15 cellular contexts compared by ENCODE assay signal in genomic region chr1:151403612-151404011, GRCh38. TPM values are rescaled to one million over a fixed set of nuclear protein-coding genes. Genes with fewer than 3 reads are reported as not detected.
DNase-seq lines count a peak whose midpoint lies in the region; ATAC-seq, FAIRE-seq and TF ChIP-seq lines count a peak whose summit lies in the region.
"Had no signal": no experiment of that assay in that cellular context is flagged by ENCODE, and none has a peak within 500 bp of the region (broad histone marks: within the 10 kb centered on the region; RNA-seq: fewer than 3 reads in every experiment).

No MANE protein-coding gene starts in this region.

- H3K9me3 ChIP-seq in HepG2 (ENCODE audit: low read length) (no peaks in the 10 kb centered on the region), right lobe of liver (no peaks in the 10 kb centered on the region), SK-N-MC (ENCODE audit: low read depth, low read length) (no peaks in the 10 kb centered on the region), MM.1S (replicated peaks; ENCODE audit: insufficient read depth, low read length) (no peaks in the 10 kb centered on the region)
- H3K9me3 ChIP-seq: ascending aorta, esophagus squamous epithelium had no signal

- H3K9me2 ChIP-seq in MM.1S (replicated peaks; ENCODE audit: insufficient read depth, low read length) = no peaks in the 10 kb centered on the region

- H3K27ac Mint-ChIP-seq in memory B cell = peak overlapping the region; percentile 59

- TF ChIP-seq CTCF in HepG2 (CRISPR knock-in tag; IDR thresholded peaks at IDR 0.05) (no peak), right lobe of liver (IDR thresholded peaks at IDR 0.05) (no peak), MM.1S (IDR thresholded peaks at IDR 0.05; ENCODE audit: low read length) (no peak)

- no peaks in the 10 kb centered on the region for H3K9me3 Mint-ChIP-seq in memory B cell
- H3K9me3 Mint-ChIP-seq: effector memory CD8-positive, alpha-beta T cell had no signal

- peaks cover 33% of the 10 kb centered on the region for H3K4me1 ChIP-seq in HepG2 (ENCODE audit: insufficient read depth, low read length)
- peaks cover 0 to 28% (median 3%) of the 10 kb centered on the region in 4 donors for H3K4me1 ChIP-seq in right lobe of liver
- peaks cover 16% of the 10 kb centered on the region for H3K4me1 ChIP-seq in MM.1S (ENCODE audit: low read length)

- H2AFZ ChIP-seq in HepG2 (ENCODE audit: low read length) (no peak overlapping the region), MM.1S (ENCODE audit: low read length) (no peak overlapping the region)

- in situ Hi-C loops in HepG2 (cut with HindIII; ENCODE audit: extremely low pct_ligation_motif_present, low pct_unique_long_range_greater_than_20kb) = no loop called here

- no peak for FAIRE-seq in HepG2 (lab: Jason Lieb, UNC)
- FAIRE-seq: D721Med had no signal

- WGBS in HepG2 (ENCODE audit: low lambda C conversion rate) = 100% methylated on average over 3 of the region's 3 CpGs
- 100% methylated on average over 3 of the region's 3 CpGs for WGBS in right lobe of liver (ENCODE audit: insufficient coverage, low coverage, low lambda C conversion rate, missing lambda C conversion rate)

- H3K27me3 Mint-ChIP-seq in memory B cell = no peaks in the 10 kb centered on the region
- H3K27me3 Mint-ChIP-seq: effector memory CD8-positive, alpha-beta T cell had no signal

- no peak overlapping the region for H3K4me3 Mint-ChIP-seq in memory B cell
- H3K4me3 Mint-ChIP-seq: effector memory CD8-positive, alpha-beta T cell had no signal

- H3K79me2 ChIP-seq in HepG2 (ENCODE audit: insufficient read depth, low read length) (peaks cover 15% of the 10 kb centered on the region), MM.1S (ENCODE audit: low read length) (peaks cover 37% of the 10 kb centered on the region)

- POLR2A ChIA-PET in HepG2 (lab: Yijun Ruan, JAX) = no interaction called here

- no peak for DNase-seq in HepG2 (ENCODE audit: low spot score)
- DNase-seq in right lobe of liver = no peak
- DNase-seq in SK-N-MC (ENCODE audit: low read depth, low spot score) = no peak
- no peak for DNase-seq in memory B cell (ENCODE audit: low spot score in 2 of 2)
- no peak for DNase-seq in MM.1S
- no peak for DNase-seq in NCI-H2107 (lab: John Stamatoyannopoulos, UW)
- no peak for DNase-seq in RKO (ENCODE audit: low spot score)
- DNase-seq: effector memory CD8-positive, alpha-beta T cell; esophagus squamous epithelium; mesendoderm; NCI-H2029 treated with DMSO at 0.1 percent for 48 hours; NCI-H446 treated with DMSO at 0.1 percent for 48 hours; stimulated activated CD4-positive, alpha-beta T cell treated with anti-CD3 and anti-CD28 coated beads, Interleukin-12 subunit alpha, Interleukin-12 subunit beta, amount 100 ng/mL, for 4 hours had no signal

- H3K4me1 Mint-ChIP-seq in memory B cell = peaks cover 9% of the 10 kb centered on the region

- TSS peak; percentile 29 for BruUV-seq in HepG2 (replicated peaks; lab: Mats Ljungman, UMichigan)

- intact Hi-C loops in HepG2 (cut with micrococcal nuclease; ENCODE audit: unreplicated experiment) (no loop called here), right lobe of liver (cut with DNase I) (no loop called here)

- H3K27ac ChIP-seq in HepG2 (ENCODE audit: extremely low read length, insufficient read depth, low read length) (no peak overlapping the region), right lobe of liver (no peak overlapping the region), SK-N-MC (0 out of 2 replicates have a peak overlapping the region, but pooled peaks have one; percentile 10), MM.1S (ENCODE audit: low read length) (no peak overlapping the region)
- H3K27ac ChIP-seq: ascending aorta, esophagus squamous epithelium had no signal

- H3K9ac ChIP-seq in HepG2 (ENCODE audit: insufficient read depth, low read depth, low read length) (no peak overlapping the region), SK-N-MC (ENCODE audit: insufficient read length) (no peak overlapping the region), MM.1S (ENCODE audit: low read length) (no peak overlapping the region)

- no peaks in the 10 kb centered on the region; a peak in 1 of 5 replicates for H3K27me3 ChIP-seq in HepG2 (ENCODE audit: control insufficient read depth in 1 of 2, insufficient read depth in 2 of 2, low read length in 2 of 2)
- no peaks in the 10 kb centered on the region for H3K27me3 ChIP-seq in right lobe of liver
- no peaks in the 10 kb centered on the region for H3K27me3 ChIP-seq in MM.1S (replicated peaks; ENCODE audit: insufficient read depth, low read length)
- H3K27me3 ChIP-seq: ascending aorta, esophagus squamous epithelium had no signal

- TF ChIP-seq EP300 in HepG2 (IDR thresholded peaks at IDR 0.05; ENCODE audit: low read depth in 2 of 2, low read length in 2 of 2) = no peak
- no peak for TF ChIP-seq EP300 in HepG2 (CRISPR knock-in tag; IDR thresholded peaks at IDR 0.05; ENCODE audit: borderline replicate concordance)

- H3K36me3 Mint-ChIP-seq in memory B cell = peaks cover 30% of the 10 kb centered on the region

- ATAC-seq in HepG2 (no peak), right lobe of liver (no peak), memory B cell (ENCODE audit: low read depth) (no peak)
- ATAC-seq: effector memory CD8-positive, alpha-beta T cell had no signal

- H3K36me3 ChIP-seq in HepG2 (replicated peaks in 1 of 2; ENCODE audit: control insufficient read depth in 1 of 2, insufficient read depth in 2 of 2, low read length in 2 of 2) (peaks cover 23 to 58% of the 10 kb centered on the region in 2 experiments), right lobe of liver (peaks cover 0 to 63% (median 38%) of the 10 kb centered on the region in 4 donors), SK-N-MC (ENCODE audit: insufficient read depth, low read length) (peaks cover 79% of the 10 kb centered on the region), MM.1S (replicated peaks; ENCODE audit: insufficient read depth, low read length) (peaks cover 29% of the 10 kb centered on the region)

- CTCF ChIA-PET in HepG2 (lab: Yijun Ruan, JAX; ENCODE audit: low intra/inter-chr PET ratio, low total read pairs) = no interaction called here

- no peak for TF ChIP-seq RAD21 in HepG2 (CRISPR knock-in tag; IDR thresholded peaks at IDR 0.05)

- H4K20me1 ChIP-seq in HepG2 (ENCODE audit: insufficient read depth, low read length) = peaks cover 8% of the 10 kb centered on the region
- no peaks in the 10 kb centered on the region for H4K20me1 ChIP-seq in MM.1S (ENCODE audit: insufficient read depth, low read length)

- TF ChIP-seq POLR2A in HepG2 (IDR thresholded peaks at IDR 0.05; ENCODE audit: insufficient read depth in 1 of 2, low read depth in 2 of 2, low read length in 2 of 2) = no peak
- no peak for TF ChIP-seq POLR2A in right lobe of liver (IDR thresholded peaks at IDR 0.05)

- H3K4me2 ChIP-seq in HepG2 (ENCODE audit: low read depth, low read length) = no peak overlapping the region
- no peak overlapping the region for H3K4me2 ChIP-seq in MM.1S (ENCODE audit: low read depth, low read length)

- H3K4me3 ChIP-seq in HepG2 (replicated peaks in 1 of 3; ENCODE audit: insufficient read depth in 1 of 3, low read depth in 2 of 3, low read length in 3 of 3) (no peak overlapping the region), right lobe of liver (no peak overlapping the region), SK-N-MC (no peak overlapping the region), MM.1S (ENCODE audit: low read length) (no peak overlapping the region)
- H3K4me3 ChIP-seq: ascending aorta, esophagus squamous epithelium had no signal

- peaks cover 45% of the 10 kb centered on the region for H3F3A ChIP-seq in MM.1S (ENCODE audit: insufficient read depth, low read length)

RNA-seq across cellular contexts. Expression of gene PSMB4, which starts 4.2 kb away (rescaled TPM):
- total RNA-seq in HepG2 (2016; rRNA removed; fragmentation: Illumina TruSeq; extraction: Trizol) (336 and 414 TPM in 2 replicates), right lobe of liver (100 to 1,000 TPM; 125 to 174 (median 151) TPM)
- total RNA-seq in HepG2 (2016; cell fraction: cytosol; rRNA removed; fragmentation: Illumina TruSeq; extraction: Trizol; ENCODE audit: low read depth) = 180 and 186 TPM in 2 replicates
- 337 and 459 TPM in 2 replicates for total RNA-seq in HepG2 (2016; cell fraction: insoluble cytoplasmic fraction; rRNA removed; fragmentation: Illumina TruSeq; extraction: Trizol)
- 216 and 229 TPM in 2 replicates for total RNA-seq in HepG2 (2016; cell fraction: membrane; rRNA removed; fragmentation: Illumina TruSeq; extraction: Trizol)
- 150 and 151 TPM in 2 replicates for total RNA-seq in HepG2 (2016; cell fraction: nucleus; rRNA removed; fragmentation: Illumina TruSeq; extraction: Trizol)
- polyA plus RNA-seq in HepG2 (2011; rRNA removed) = 364 and 383 TPM in 2 replicates
- 449 and 490 TPM in 2 replicates for polyA plus RNA-seq in HepG2 (2011; cell fraction: cytosol; rRNA removed)
- polyA plus RNA-seq in HepG2 (2011; cell fraction: nucleus; rRNA removed) = 275 and 307 TPM in 2 replicates
- polyA plus RNA-seq in HepG2 (2012) = 200 and 247 TPM in 2 replicates
- polyA plus RNA-seq in HepG2 (2016; cell fraction: cytosol; fragmentation: Illumina TruSeq; extraction: Trizol; ENCODE audit: low read depth) = 167 and 178 TPM in 2 replicates
- 392 and 404 TPM in 2 replicates for polyA plus RNA-seq in HepG2 (2016; cell fraction: insoluble cytoplasmic fraction; fragmentation: Illumina TruSeq; extraction: Trizol; ENCODE audit: low read depth)
- 186 and 200 TPM in 2 replicates for polyA plus RNA-seq in HepG2 (2016; cell fraction: membrane; fragmentation: Illumina TruSeq; extraction: Trizol; ENCODE audit: low read depth)
- 265 and 270 TPM in 2 replicates for polyA plus RNA-seq in HepG2 (2016; cell fraction: nucleus; fragmentation: Illumina TruSeq; extraction: Trizol; ENCODE audit: insufficient read depth, low read depth)
- polyA minus RNA-seq in HepG2 (2011; rRNA and poly(A)+ RNA removed; ENCODE audit: low replicate concordance) = 277 and 543 TPM in 2 replicates
- 101 and 117 TPM in 2 replicates for polyA minus RNA-seq in HepG2 (2011; cell fraction: cytosol; rRNA and poly(A)+ RNA removed)
- polyA minus RNA-seq in HepG2 (2011; cell fraction: nucleus; rRNA and poly(A)+ RNA removed) = 64.9 and 71.7 TPM in 2 replicates

RNA-seq across cellular contexts. Expression of gene SELENBP1, which starts 31.1 kb away (rescaled TPM):
- total RNA-seq in HepG2 (2016; rRNA removed; fragmentation: Illumina TruSeq; extraction: Trizol) (29.0 and 30.2 TPM in 2 replicates), right lobe of liver (100 to 1,000 TPM in 4 of 6 experiments, 10 to 100 TPM in 2; 83.4 to 423 (median 208) TPM)
- total RNA-seq in HepG2 (2016; cell fraction: cytosol; rRNA removed; fragmentation: Illumina TruSeq; extraction: Trizol; ENCODE audit: low read depth) = 6.3 and 6.7 TPM in 2 replicates
- 27.8 and 30.0 TPM in 2 replicates for total RNA-seq in HepG2 (2016; cell fraction: insoluble cytoplasmic fraction; rRNA removed; fragmentation: Illumina TruSeq; extraction: Trizol)
- total RNA-seq in HepG2 (2016; cell fraction: membrane; rRNA removed; fragmentation: Illumina TruSeq; extraction: Trizol) = 9.8 and 12.1 TPM in 2 replicates
- total RNA-seq in HepG2 (2016; cell fraction: nucleus; rRNA removed; fragmentation: Illumina TruSeq; extraction: Trizol) = 18.8 and 23.3 TPM in 2 replicates
- 27.8 and 29.3 TPM in 2 replicates for polyA plus RNA-seq in HepG2 (2011; rRNA removed)
- polyA plus RNA-seq in HepG2 (2011; cell fraction: cytosol; rRNA removed) = 21.3 and 26.7 TPM in 2 replicates
- 89.4 and 101 TPM in 2 replicates for polyA plus RNA-seq in HepG2 (2011; cell fraction: nucleus; rRNA removed)
- 13.2 and 18.5 TPM in 2 replicates for polyA plus RNA-seq in HepG2 (2012)
- polyA plus RNA-seq in HepG2 (2016; cell fraction: cytosol; fragmentation: Illumina TruSeq; extraction: Trizol; ENCODE audit: low read depth) = 6.6 and 7.1 TPM in 2 replicates
- polyA plus RNA-seq in HepG2 (2016; cell fraction: insoluble cytoplasmic fraction; fragmentation: Illumina TruSeq; extraction: Trizol; ENCODE audit: low read depth) = 32.9 and 33.5 TPM in 2 replicates
- 9.9 and 10.0 TPM in 2 replicates for polyA plus RNA-seq in HepG2 (2016; cell fraction: membrane; fragmentation: Illumina TruSeq; extraction: Trizol; ENCODE audit: low read depth)
- 46.6 and 51.9 TPM in 2 replicates for polyA plus RNA-seq in HepG2 (2016; cell fraction: nucleus; fragmentation: Illumina TruSeq; extraction: Trizol; ENCODE audit: insufficient read depth, low read depth)
- 34.1 and 67.3 TPM in 2 replicates for polyA minus RNA-seq in HepG2 (2011; rRNA and poly(A)+ RNA removed; ENCODE audit: low replicate concordance)
- polyA minus RNA-seq in HepG2 (2011; cell fraction: cytosol; rRNA and poly(A)+ RNA removed) = 11.9 and 16.5 TPM in 2 replicates
- polyA minus RNA-seq in HepG2 (2011; cell fraction: nucleus; rRNA and poly(A)+ RNA removed) = 13.3 and 13.8 TPM in 2 replicates

RNA-seq across cellular contexts. Expression of gene POGZ, which starts 55.7 kb away (rescaled TPM):
- total RNA-seq in HepG2 (2016; rRNA removed; fragmentation: Illumina TruSeq; extraction: Trizol) (15.3 and 17.1 TPM in 2 replicates), right lobe of liver (10 to 100 TPM; 13.5 to 44.9 (median 29.9) TPM)
- total RNA-seq in HepG2 (2016; cell fraction: cytosol; rRNA removed; fragmentation: Illumina TruSeq; extraction: Trizol; ENCODE audit: low read depth) = 3.4 and 3.9 TPM in 2 replicates
- total RNA-seq in HepG2 (2016; cell fraction: insoluble cytoplasmic fraction; rRNA removed; fragmentation: Illumina TruSeq; extraction: Trizol) = 14.3 and 16.4 TPM in 2 replicates
- 7.3 and 9.4 TPM in 2 replicates for total RNA-seq in HepG2 (2016; cell fraction: membrane; rRNA removed; fragmentation: Illumina TruSeq; extraction: Trizol)
- total RNA-seq in HepG2 (2016; cell fraction: nucleus; rRNA removed; fragmentation: Illumina TruSeq; extraction: Trizol) = 26.6 and 27.0 TPM in 2 replicates
- 45.6 and 46.9 TPM in 2 replicates for polyA plus RNA-seq in HepG2 (2011; rRNA removed)
- 14.1 and 15.0 TPM in 2 replicates for polyA plus RNA-seq in HepG2 (2011; cell fraction: cytosol; rRNA removed)
- polyA plus RNA-seq in HepG2 (2011; cell fraction: nucleus; rRNA removed) = 85.3 and 95.0 TPM in 2 replicates
- polyA plus RNA-seq in HepG2 (2012) = 22.9 and 30.0 TPM in 2 replicates
- polyA plus RNA-seq in HepG2 (2016; cell fraction: cytosol; fragmentation: Illumina TruSeq; extraction: Trizol; ENCODE audit: low read depth) = 0.70 and 1.2 TPM in 2 replicates
- 18.4 and 20.8 TPM in 2 replicates for polyA plus RNA-seq in HepG2 (2016; cell fraction: insoluble cytoplasmic fraction; fragmentation: Illumina TruSeq; extraction: Trizol; ENCODE audit: low read depth)
- 2.7 and 2.9 TPM in 2 replicates for polyA plus RNA-seq in HepG2 (2016; cell fraction: membrane; fragmentation: Illumina TruSeq; extraction: Trizol; ENCODE audit: low read depth)
- 55.5 and 69.5 TPM in 2 replicates for polyA plus RNA-seq in HepG2 (2016; cell fraction: nucleus; fragmentation: Illumina TruSeq; extraction: Trizol; ENCODE audit: insufficient read depth, low read depth)
- polyA minus RNA-seq in HepG2 (2011; rRNA and poly(A)+ RNA removed; ENCODE audit: low replicate concordance) = 103 and 173 TPM in 2 replicates
- 25.2 and 28.6 TPM in 2 replicates for polyA minus RNA-seq in HepG2 (2011; cell fraction: cytosol; rRNA and poly(A)+ RNA removed)
- 80.1 and 101 TPM in 2 replicates for polyA minus RNA-seq in HepG2 (2011; cell fraction: nucleus; rRNA and poly(A)+ RNA removed)

RNA-seq across cellular contexts. Expression of gene RFX5, which starts 56.6 kb away (rescaled TPM):
- total RNA-seq in HepG2 (2016; rRNA removed; fragmentation: Illumina TruSeq; extraction: Trizol) = 32.0 and 36.2 TPM in 2 replicates
- 4.1 and 4.4 TPM in 2 replicates for total RNA-seq in HepG2 (2016; cell fraction: cytosol; rRNA removed; fragmentation: Illumina TruSeq; extraction: Trizol; ENCODE audit: low read depth)
- 37.2 and 39.7 TPM in 2 replicates for total RNA-seq in HepG2 (2016; cell fraction: insoluble cytoplasmic fraction; rRNA removed; fragmentation: Illumina TruSeq; extraction: Trizol)
- 15.6 and 17.0 TPM in 2 replicates for total RNA-seq in HepG2 (2016; cell fraction: membrane; rRNA removed; fragmentation: Illumina TruSeq; extraction: Trizol)
- total RNA-seq in HepG2 (2016; cell fraction: nucleus; rRNA removed; fragmentation: Illumina TruSeq; extraction: Trizol) = 44.6 and 44.7 TPM in 2 replicates
- 17.9 and 20.3 TPM in 2 replicates for polyA plus RNA-seq in HepG2 (2011; rRNA removed)
- 7.9 and 8.2 TPM in 2 replicates for polyA plus RNA-seq in HepG2 (2011; cell fraction: cytosol; rRNA removed)
- polyA plus RNA-seq in HepG2 (2011; cell fraction: nucleus; rRNA removed) = 43.2 and 45.6 TPM in 2 replicates
- 11.7 and 16.5 TPM in 2 replicates for polyA plus RNA-seq in HepG2 (2012)
- 2.7 and 2.8 TPM in 2 replicates for polyA plus RNA-seq in HepG2 (2016; cell fraction: cytosol; fragmentation: Illumina TruSeq; extraction: Trizol; ENCODE audit: low read depth)
- 27.2 and 30.5 TPM in 2 replicates for polyA plus RNA-seq in HepG2 (2016; cell fraction: insoluble cytoplasmic fraction; fragmentation: Illumina TruSeq; extraction: Trizol; ENCODE audit: low read depth)
- polyA plus RNA-seq in HepG2 (2016; cell fraction: membrane; fragmentation: Illumina TruSeq; extraction: Trizol; ENCODE audit: low read depth) = 8.9 and 10.1 TPM in 2 replicates
- polyA plus RNA-seq in HepG2 (2016; cell fraction: nucleus; fragmentation: Illumina TruSeq; extraction: Trizol; ENCODE audit: insufficient read depth, low read depth) = 62.2 and 65.3 TPM in 2 replicates
- polyA minus RNA-seq in HepG2 (2011; rRNA and poly(A)+ RNA removed; ENCODE audit: low replicate concordance) = 33.0 and 287 TPM in 2 replicates
- polyA minus RNA-seq in HepG2 (2011; cell fraction: cytosol; rRNA and poly(A)+ RNA removed) = 7.7 and 9.6 TPM in 2 replicates
- 15.8 and 22.1 TPM in 2 replicates for polyA minus RNA-seq in HepG2 (2011; cell fraction: nucleus; rRNA and poly(A)+ RNA removed)
- total RNA-seq in right lobe of liver = 10 to 100 TPM in 5 of 6 experiments, 1 to 10 TPM in 1; 9.8 to 23.0 (median 16.8) TPM
